Comparison of ENCODE assay signal across 31 cellular contexts in the genomic region with DNA sequence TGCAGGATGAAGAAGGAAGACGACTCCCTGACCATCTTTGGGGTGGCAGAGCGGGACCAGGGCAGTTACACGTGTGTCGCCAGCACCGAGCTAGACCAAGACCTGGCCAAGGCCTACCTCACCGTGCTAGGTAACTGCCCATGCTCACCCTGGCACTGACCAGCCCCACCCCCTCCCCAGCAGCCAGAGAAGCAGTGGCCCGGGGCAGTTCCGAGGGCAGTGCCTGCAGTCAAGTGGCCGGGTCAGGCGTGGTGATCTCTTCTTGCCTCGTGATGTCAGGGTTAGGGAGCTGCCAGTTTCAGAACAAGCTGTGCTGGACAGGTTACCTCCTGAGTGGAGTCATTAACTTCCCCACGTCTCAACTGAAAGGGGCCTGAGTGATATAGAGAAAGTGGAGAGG.
"Had no signal": no experiment of that assay in that cellular context is flagged by ENCODE, and none has a peak within 500 bp of the region (broad histone marks: within the 10 kb centered on the region; RNA-seq: fewer than 3 reads in every experiment).

No MANE protein-coding gene starts in this region.

- H3K27ac ChIP-seq: brain microvascular endothelial cell, Peyer's patch, SJSA1 had no signal

- H3K4me1 ChIP-seq: Peyer's patch, SJSA1 had no signal

- H3K36me3 ChIP-seq: brain microvascular endothelial cell, SJSA1 had no signal

- H3K9me3 ChIP-seq: MG63, Peyer's patch, SJSA1, SK-N-SH had no signal

- DNase-seq: activated CD4-positive, alpha-beta T cell treated with anti-CD3 and anti-CD28 coated beads, Interleukin-2, amount 10 ng/mL, durations not matched to agents 24 days and 14 days; activated CD4-positive, alpha-beta T cell treated with anti-CD3 and anti-CD28 coated beads, Interleukin-2, amount 50 U/mL, for 4 hours; activated effector memory CD4-positive, alpha-beta T cell treated with anti-CD3 and anti-CD28 coated beads, Interleukin-2, amount 50 U/mL, for 16 hours; activated naive CD4-positive, alpha-beta T cell; activated naive CD4-positive, alpha-beta T cell treated with anti-CD3 and anti-CD28 coated beads, Interleukin-2, amount 50 U/mL, for 16 hours; activated naive CD8-positive, alpha-beta T cell treated with anti-CD3 and anti-CD28 coated beads for 36 hours; activated T-cell treated with anti-CD3 and anti-CD28 coated beads, Interleukin-2, amount 50 U/mL, for 1 hour; activated T-cell treated with anti-CD3 and anti-CD28 coated beads, Interleukin-2, amount 50 U/mL, for 72 hours; amniotic stem cell; aorta; brain microvascular endothelial cell; central memory CD4-positive, alpha-beta T cell; Karpas-422; MG63; NCI-H1048; NCI-H1105 treated with DMSO at 0.1 percent for 48 hours; NCI-H1436; NCI-H187; NCI-H2029 treated with DMSO at 0.1 percent for 48 hours; NCI-H2107; NCI-H2171; NCI-H446; NCI-H510A treated with DMSO at 0.1 percent for 48 hours; PC-3; Peyer's patch; RPMI8226; SHP77 treated with DMSO at 0.1 percent for 48 hours; SK-N-SH had no signal

- ATAC-seq: activated T-cell treated with anti-CD3 and anti-CD28 coated beads, Interleukin-2, amount 50 U/mL, for 72 hours; activated T-helper 17 cell treated with anti-CD3 and anti-CD28 coated beads, Interleukin-2, amount 50 U/mL, for 72 hours had no signal

- H3K9me2 ChIP-seq: SK-N-SH had no signal

- H3K4me2 ChIP-seq: SK-N-SH had no signal

- H3K27me3 ChIP-seq: MG63, Peyer's patch had no signal

- H3K9ac ChIP-seq: SK-N-SH had no signal

- H3K4me3 ChIP-seq: K562, MG63, Peyer's patch, SJSA1 had no signal
